Comparison of ENCODE assay signal across 28 cellular contexts in the genomic region with DNA sequence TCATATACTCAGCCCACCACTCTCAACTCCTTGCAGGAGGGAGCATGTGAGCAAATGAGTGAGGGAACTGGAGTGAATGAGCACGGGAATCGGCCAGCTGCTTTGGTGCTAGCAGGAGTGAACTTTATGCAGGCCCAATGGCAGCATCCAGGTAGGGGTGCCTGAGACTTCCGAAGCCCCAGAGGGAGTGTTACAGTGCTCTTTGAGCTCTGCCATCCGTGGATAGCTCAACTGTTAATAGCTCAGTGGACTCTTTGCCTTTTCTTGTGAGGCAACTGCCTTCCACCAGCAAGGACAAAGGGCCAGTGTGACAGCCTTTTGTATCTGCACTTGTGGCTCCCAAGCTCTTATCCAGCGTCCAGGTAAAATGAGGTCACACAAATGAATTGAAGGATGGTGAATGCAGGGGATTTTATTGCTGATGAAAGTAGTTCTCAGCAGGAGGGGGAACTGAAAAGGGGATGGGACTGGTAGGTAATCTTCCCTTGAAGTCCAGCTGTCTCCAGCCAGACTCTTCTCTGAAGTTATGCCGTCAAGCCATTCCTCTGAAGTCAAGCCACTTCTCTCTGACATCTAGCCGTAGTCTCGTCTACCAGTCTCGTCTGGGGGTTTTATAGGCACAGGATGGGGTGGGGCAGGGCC.
"Had no signal": no experiment of that assay in that cellular context is flagged by ENCODE, and none has a peak within 500 bp of the region (broad histone marks: within the 10 kb centered on the region; RNA-seq: fewer than 3 reads in every experiment).

No MANE protein-coding gene starts in this region.

- H3K9me3 ChIP-seq: adrenal gland, breast epithelium, mucosa of descending colon, prostate gland, uterus had no signal

- DNase-seq: activated CD4-positive, alpha-beta T cell treated with anti-CD3 and anti-CD28 coated beads, Interleukin-2, amount 10 ng/mL, durations not matched to agents 24 days and 14 days; activated CD8-positive, alpha-beta memory T cell treated with anti-CD3 and anti-CD28 coated beads, Interleukin-2, amount 50 U/mL, for 4 hours; activated CD8-positive, alpha-beta T cell treated with anti-CD3 and anti-CD28 coated beads, Interleukin-2, amount 10 ng/mL, durations not matched to agents 7 days and 5 days; activated effector memory CD4-positive, alpha-beta T cell treated with anti-CD3 and anti-CD28 coated beads, Interleukin-2, amount 50 U/mL, for 16 hours; activated naive CD4-positive, alpha-beta T cell treated with anti-CD3 and anti-CD28 coated beads, Interleukin-2, amount 50 U/mL, for 16 hours; activated T-cell treated with anti-CD3 and anti-CD28 coated beads, Interleukin-2, amount 50 U/mL, for 72 hours; adrenal gland; cortex of kidney; effector memory CD4-positive, alpha-beta T cell; heart left ventricle; left ventricle myocardium superior; mucosa of descending colon; natural killer cell; occipital lobe; stimulated activated CD4-positive, alpha-beta T cell treated with anti-CD3 and anti-CD28 coated beads, Interleukin-15, amount 100 ng/mL, for 24 hours; stimulated activated CD4-positive, alpha-beta T cell treated with anti-CD3 and anti-CD28 coated beads, Interleukin-2, amount 100 ng/mL, for 48 hours; T-helper 1 cell; T1000; uterus had no signal

- H3K27ac ChIP-seq: breast epithelium, esophagus muscularis mucosa, gastroesophageal sphincter, heart left ventricle, prostate gland, right atrium auricular region, tibial nerve, uterus had no signal

- H3K4me3 ChIP-seq: adrenal gland, breast epithelium, esophagus muscularis mucosa, gastroesophageal sphincter, heart left ventricle, mucosa of descending colon, prostate gland, right atrium auricular region, skin epidermis, tibial nerve, uterus had no signal

- H3K9me3 Mint-ChIP-seq: natural killer cell had no signal

- H3K27me3 Mint-ChIP-seq: activated CD4-positive, alpha-beta T cell treated with anti-CD3 and anti-CD28 coated beads, Interleukin-2, amount 10 ng/mL, durations not matched to agents 24 days and 14 days; memory B cell; stimulated activated naive CD8-positive, alpha-beta T cell treated with anti-CD3 and anti-CD28 coated beads, Interleukin-15, Interleukin-2, amounts not matched to agents 100 ng/mL and 50 ng/mL, for 24 hours had no signal

- H3K4me1 ChIP-seq: breast epithelium, right atrium auricular region, uterus had no signal

- H3K27me3 ChIP-seq: adrenal gland, breast epithelium, esophagus muscularis mucosa, gastroesophageal sphincter, heart left ventricle, right atrium auricular region, tibial nerve, uterus had no signal

- H3K36me3 Mint-ChIP-seq: natural killer cell had no signal

- H3K36me3 ChIP-seq: adrenal gland, breast epithelium, prostate gland, right atrium auricular region, uterus had no signal

- ATAC-seq: activated CD8-positive, alpha-beta T cell treated with anti-CD3 and anti-CD28 coated beads, Interleukin-2, amount 10 ng/mL, durations not matched to agents 7 days and 5 days; activated T-cell treated with anti-CD3 and anti-CD28 coated beads, Interleukin-2, amount 50 U/mL, for 72 hours; gastroesophageal sphincter; heart left ventricle; left ventricle myocardium superior; mucosa of descending colon; natural killer cell had no signal

- H3K27ac Mint-ChIP-seq: activated CD4-positive, alpha-beta T cell treated with anti-CD3 and anti-CD28 coated beads, Interleukin-2, amount 10 ng/mL, durations not matched to agents 24 days and 14 days; activated CD8-positive, alpha-beta T cell treated with anti-CD3 and anti-CD28 coated beads, Interleukin-2, amount 10 ng/mL, durations not matched to agents 7 days and 5 days; memory B cell; stimulated activated naive CD8-positive, alpha-beta T cell treated with anti-CD3 and anti-CD28 coated beads, Interleukin-15, Interleukin-2, amounts not matched to agents 100 ng/mL and 50 ng/mL, for 24 hours had no signal

- H3K4me3 Mint-ChIP-seq: activated CD4-positive, alpha-beta T cell treated with anti-CD3 and anti-CD28 coated beads, Interleukin-2, amount 10 ng/mL, durations not matched to agents 24 days and 14 days; activated CD8-positive, alpha-beta T cell treated with anti-CD3 and anti-CD28 coated beads, Interleukin-2, amount 10 ng/mL, durations not matched to agents 7 days and 5 days; activated T-cell treated with anti-CD3 and anti-CD28 coated beads, Interleukin-2, amount 50 U/mL, for 72 hours; memory B cell; natural killer cell; stimulated activated naive CD8-positive, alpha-beta T cell treated with anti-CD3 and anti-CD28 coated beads, Interleukin-15, Interleukin-2, amounts not matched to agents 100 ng/mL and 50 ng/mL, for 24 hours had no signal
